8 cellular contexts compared by ENCODE assay signal in the genomic region with DNA sequence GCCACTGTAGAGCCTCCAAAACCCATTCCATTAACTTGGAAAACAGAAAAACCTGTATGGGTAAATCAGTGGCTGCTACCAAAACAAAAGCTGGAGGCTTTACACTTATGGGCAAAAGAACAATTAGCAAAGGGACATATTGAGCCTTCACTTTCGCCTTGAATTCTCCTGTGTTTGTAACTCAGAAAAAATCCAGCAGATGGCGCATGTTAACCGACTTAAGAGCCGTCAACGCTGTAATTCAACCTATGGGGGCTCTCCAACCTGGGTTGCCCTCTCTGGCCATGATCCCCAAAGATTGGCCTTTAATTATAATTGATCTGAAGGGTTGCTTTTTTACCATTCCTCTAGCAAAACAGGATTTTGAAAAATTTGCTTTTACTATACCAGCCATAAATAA. TPM values are rescaled to one million over a fixed set of nuclear protein-coding genes. Genes with fewer than 3 reads are reported as not detected.
DNase-seq lines count a peak whose midpoint lies in the region; TF ChIP-seq lines count a peak whose summit lies in the region.
"Not testable (repeated sequence)": the region's sequence is repeated elsewhere in the genome, so short reads cannot be mapped to it uniquely, and the experiment has no call there.

No MANE protein-coding gene starts in this region.

- not testable (repeated sequence) for H3K4me1 ChIP-seq in prostate gland (replicated peaks)

- peak; percentile 46 for DNase-seq in ELR (ENCODE audit: low read depth)
- peak; percentile 36 to 59 for DNase-seq in Kasumi-1 (lab: John Stamatoyannopoulos, UW)
- peak; percentile 15 for DNase-seq in NCI-H526 treated with DMSO at 0.1 percent for 48 hours (lab: John Stamatoyannopoulos, UW)
- peak; percentile 74 for DNase-seq in dermis blood vessel endothelial cell
- peak; percentile 76 for DNase-seq in inferior parietal cortex (ENCODE audit: extremely low spot score)
- DNase-seq in prostate gland (ENCODE audit: low spot score) = peak; percentile 20

- intact Hi-C loops in prostate gland (cut with DNase I) = not testable (repeated sequence)

- WGBS in prostate gland = 3% methylated on average over 5 of the region's 5 CpGs

- H3K9me3 ChIP-seq in prostate gland = not testable (repeated sequence)

- H3K36me3 ChIP-seq in prostate gland = not testable (repeated sequence)

- H3K27ac ChIP-seq in 22Rv1, VCaP, prostate gland: not testable (repeated sequence)

- H3K4me3 ChIP-seq in prostate gland = not testable (repeated sequence)

- TF ChIP-seq POLR2A in prostate gland (IDR thresholded peaks at IDR 0.05) = not testable (repeated sequence)

- TF ChIP-seq CTCF in 22Rv1 (IDR thresholded peaks at IDR 0.05) (peak; percentile 65), VCaP (conservative IDR thresholded peaks at IDR 0.05) (peak; percentile 52), prostate gland (IDR thresholded peaks at IDR 0.05) (peak; percentile 14 to 45 (median 40))

- not testable (repeated sequence) for H3K27me3 ChIP-seq in prostate gland (replicated peaks; ENCODE audit: insufficient read depth)

RNA-seq across cellular contexts. Expression of a gene that starts 9.8 kb away (rescaled TPM):
- not detected in 2 replicates for total RNA-seq in dermis blood vessel endothelial cell
- not detected for total RNA-seq in prostate gland

RNA-seq across cellular contexts. Expression of a gene that starts 15.0 kb away (rescaled TPM):
- total RNA-seq in dermis blood vessel endothelial cell (not detected in 2 replicates), prostate gland (not detected)

RNA-seq across cellular contexts. Expression of a gene that starts 32.7 kb away (rescaled TPM):
- total RNA-seq in dermis blood vessel endothelial cell = not detected in 2 replicates
- total RNA-seq in prostate gland = not detected

RNA-seq across cellular contexts. Expression of a gene that starts 41.4 kb away (rescaled TPM):
- not detected in 2 replicates for total RNA-seq in dermis blood vessel endothelial cell
- not detected for total RNA-seq in prostate gland

RNA-seq across cellular contexts. Expression of a gene that starts 53.4 kb away (rescaled TPM):
- not detected in 2 replicates for total RNA-seq in dermis blood vessel endothelial cell
- total RNA-seq in prostate gland = not detected

Comparison
In these comparisons a context has a peak if more than half of its experiments do, and no peak if none do; other contexts are left out.
1. DNase-seq: peak in every context shown above with its lines; median percentile 76 in inferior parietal cortex; 74 in dermis blood vessel endothelial cell; 48 in Kasumi-1; 46 in ELR; 20 in prostate gland; 15 in NCI-H526 treated with DMSO at 0.1 percent for 48 hours.